Comparison of ENCODE assay signal across 27 cellular contexts in genomic region chr6:142195862-142196536, GRCh38. TPM values are rescaled to one million over a fixed set of nuclear protein-coding genes. Genes with fewer than 3 reads are reported as not detected.
DNase-seq lines count a peak whose midpoint lies in the region; ATAC-seq, FAIRE-seq and TF ChIP-seq lines count a peak whose summit lies in the region.
"Had no signal": no experiment of that assay in that cellular context is flagged by ENCODE, and none has a peak within 500 bp of the region (broad histone marks: within the 10 kb centered on the region; RNA-seq: fewer than 3 reads in every experiment).

No MANE protein-coding gene starts in this region.

- TF ChIP-seq CTCF in CD4-positive, alpha-beta T cell (IDR thresholded peaks at IDR 0.05), result no peak
- TF ChIP-seq CTCF in brain microvascular endothelial cell (IDR thresholded peaks at IDR 0.05; ENCODE audit: low read depth, low read length, missing control alignments), result no peak

- peaks cover 43% of the 10 kb centered on the region for H3K36me3 Mint-ChIP-seq in CD4-positive, alpha-beta T cell (ENCODE audit: low read depth)

- no peak overlapping the region for H3K4me3 ChIP-seq in GM23248
- no peak overlapping the region for H3K4me3 ChIP-seq in brain microvascular endothelial cell (ENCODE audit: low read depth, low read length)
- H3K4me3 ChIP-seq: prostate gland, testis had no signal

- in situ Hi-C loops in GM23248 (cut with MboI), result no loop called here
- in situ Hi-C loops in brain microvascular endothelial cell (cut with HindIII; ENCODE audit: low pct_ligation_motif_present, low sequenced_read_pairs), result no loop called here

- H2AFZ ChIP-seq in GM23248, result no peak overlapping the region

- WGBS in GM23248 (ENCODE audit: low coverage in 1 of 2, low lambda C conversion rate in 2 of 2, missing lambda C conversion rate in 2 of 2), 2 experiments, result 93 to 97% methylated on average over 4 of the region's 4 CpGs

- no peak for ATAC-seq in CD4-positive, alpha-beta T cell (ENCODE audit: poor library complexity)
- ATAC-seq: activated T-cell treated with anti-CD3 and anti-CD28 coated beads, Interleukin-2, amount 50 U/mL, for 72 hours; left lobe of liver; natural killer cell treated with Interleukin-12 subunit alpha and Interleukin-12 subunit beta and Interleukin-15 and Interleukin-18, amount 100 ng/mL, for 72 hours had no signal

- intact Hi-C loops in CD4-positive, alpha-beta T cell (cut with DNase I, micrococcal nuclease), result no loop called here

- peaks cover 71% of the 10 kb centered on the region for H3K79me2 ChIP-seq in GM23248 (ENCODE audit: insufficient read depth)

- no peaks in the 10 kb centered on the region for H3K9me2 ChIP-seq in GM23248 (ENCODE audit: insufficient read depth)

- no peaks in the 10 kb centered on the region for H3K9me3 Mint-ChIP-seq in CD4-positive, alpha-beta T cell
- H3K9me3 Mint-ChIP-seq: activated T-cell treated with anti-CD3 and anti-CD28 coated beads, Interleukin-2, amount 50 U/mL, for 72 hours; natural killer cell treated with Interleukin-12 subunit alpha and Interleukin-12 subunit beta and Interleukin-15 and Interleukin-18, amount 100 ng/mL, for 72 hours had no signal

- H3K27me3 ChIP-seq in CD4-positive, alpha-beta T cell (ENCODE audit: control insufficient read depth, insufficient read depth, low read length), result no peaks in the 10 kb centered on the region
- H3K27me3 ChIP-seq in GM23248 (replicated peaks; ENCODE audit: insufficient read depth) (no peaks in the 10 kb centered on the region), brain microvascular endothelial cell (replicated peaks) (no peaks in the 10 kb centered on the region)
- H3K27me3 ChIP-seq: testis had no signal

- no peaks in the 10 kb centered on the region for H3K27me3 Mint-ChIP-seq in CD4-positive, alpha-beta T cell
- H3K27me3 Mint-ChIP-seq: natural killer cell treated with Interleukin-12 subunit alpha and Interleukin-12 subunit beta and Interleukin-15 and Interleukin-18, amount 100 ng/mL, for 72 hours had no signal

- H3K27ac ChIP-seq in CD4-positive, alpha-beta T cell (ENCODE audit: low read depth, low read length), result no peak overlapping the region
- no peak overlapping the region for H3K27ac ChIP-seq in GM23248
- H3K27ac ChIP-seq in brain microvascular endothelial cell, result peak overlapping the region; percentile 44
- no peak overlapping the region for H3K27ac ChIP-seq in substantia nigra (ENCODE audit: low read depth, low read length, poor library complexity, severe bottlenecking)
- H3K27ac ChIP-seq: HL-60, prostate gland, testis had no signal

- peaks cover 62% of the 10 kb centered on the region for H3K4me1 Mint-ChIP-seq in CD4-positive, alpha-beta T cell (ENCODE audit: low read depth)

- peak overlapping the region; percentile 8 for H3K4me2 ChIP-seq in GM23248 (ENCODE audit: unreplicated experiment)

- H3K9me3 ChIP-seq in CD4-positive, alpha-beta T cell (ENCODE audit: control insufficient read depth, low read length), result no peaks in the 10 kb centered on the region
- H3K9me3 ChIP-seq in GM23248 (ENCODE audit: low read depth), result no peaks in the 10 kb centered on the region
- H3K9me3 ChIP-seq: prostate gland, testis had no signal

- no peak for FAIRE-seq in GM19239 (lab: Jason Lieb, UNC)

- H3K27ac Mint-ChIP-seq in CD4-positive, alpha-beta T cell, result peak overlapping the region; percentile 52
- H3K27ac Mint-ChIP-seq: natural killer cell treated with Interleukin-12 subunit alpha and Interleukin-12 subunit beta and Interleukin-15 and Interleukin-18, amount 100 ng/mL, for 72 hours had no signal

- H3K36me3 ChIP-seq in GM23248 (ENCODE audit: low read depth), result peaks cover 25% of the 10 kb centered on the region
- peaks cover 4% of the 10 kb centered on the region for H3K36me3 ChIP-seq in brain microvascular endothelial cell (replicated peaks)
- H3K36me3 ChIP-seq: prostate gland had no signal

- H3F3A ChIP-seq in GM23248 (ENCODE audit: insufficient read depth), result no peaks in the 10 kb centered on the region

- no peak overlapping the region for H3K9ac ChIP-seq in GM23248

- DNase-seq in CD4-positive, alpha-beta T cell, result no peak
- peak; percentile 25 for DNase-seq in GM23248
- no peak for DNase-seq in brain microvascular endothelial cell
- peak; percentile 47 for DNase-seq in iris pigment epithelial cell (ENCODE audit: low read depth)
- no peak for DNase-seq in middle frontal gyrus (ENCODE audit: extremely low spot score, low spot score)
- DNase-seq in substantia nigra (lab: John Stamatoyannopoulos, UW), result no peak
- DNase-seq in GM19239 (ENCODE audit: insufficient read length, low spot score), result no peak
- DNase-seq in activated gamma-delta T cell (lab: John Stamatoyannopoulos, UW), result no peak
- DNase-seq: activated naive CD4-positive, alpha-beta T cell treated with anti-CD3 and anti-CD28 coated beads, Interleukin-2, amount 50 U/mL, for 16 hours; activated T-cell treated with anti-CD3 and anti-CD28 coated beads, Interleukin-2, amount 50 U/mL, for 72 hours; C1 segment of cervical spinal cord; effector memory CD4-positive, alpha-beta T cell; glutamatergic neuron; NCI-H1105 treated with DMSO at 0.1 percent for 48 hours; NCI-H2081 treated with DMSO at 0.1 percent for 48 hours; NCI-H446 treated with DMSO at 0.1 percent for 48 hours; SIG-M5; stimulated activated CD4-positive, alpha-beta T cell treated with anti-CD3 and anti-CD28 coated beads, Interleukin-1b, Interleukin-23, amount 100 ng/mL, for 48 hours; T-helper 1 cell; testis had no signal

- no peaks in the 10 kb centered on the region; the same call in 1 of the 2 replicates for H4K20me1 ChIP-seq in GM23248 (ENCODE audit: insufficient read depth)

- H3K4me3 Mint-ChIP-seq in CD4-positive, alpha-beta T cell, result no peak overlapping the region
- H3K4me3 Mint-ChIP-seq: activated T-cell treated with anti-CD3 and anti-CD28 coated beads, Interleukin-2, amount 50 U/mL, for 72 hours; natural killer cell treated with Interleukin-12 subunit alpha and Interleukin-12 subunit beta and Interleukin-15 and Interleukin-18, amount 100 ng/mL, for 72 hours had no signal

- CTCF ChIA-PET in CD4-positive, alpha-beta T cell (lab: Charles Lee), result interaction anchor here (1.3 kb wide), 2 partner anchors 10 to 12 kb away, joined by 4 read pairs; no protein-coding TSS in a partner anchor

- POLR2A ChIA-PET in CD4-positive, alpha-beta T cell (lab: Charles Lee), result interaction anchor here (0.6 kb wide), 1 partner anchor 935 kb away, joined by 3 read pairs; no protein-coding TSS in a partner anchor

- H3K4me1 ChIP-seq in GM23248 (ENCODE audit: insufficient read depth), result peaks cover 10% of the 10 kb centered on the region
- H3K4me1 ChIP-seq: prostate gland, testis had no signal

RNA-seq across cellular contexts. Expression of gene VTA1, which starts 48.9 kb away (rescaled TPM):
- total RNA-seq in CD4-positive, alpha-beta T cell, result 10 to 100 TPM; 13.5 to 18.0 TPM
- 93.8 and 108 TPM in 2 replicates for total RNA-seq in GM23248 (2014; rRNA removed; shearing (Covaris generic))
- polyA plus RNA-seq in GM23248 (2016; fragmentation: Nextera tagmentation; extraction: Ambion mirVana), result 121 and 130 TPM in 2 replicates

RNA-seq across cellular contexts. Expression of gene NMBR, which starts 49.1 kb away (rescaled TPM):
- not detected for total RNA-seq in CD4-positive, alpha-beta T cell
- not detected in 2 replicates for total RNA-seq in GM23248 (2014; rRNA removed; shearing (Covaris generic))
- polyA plus RNA-seq in GM23248 (2016; fragmentation: Nextera tagmentation; extraction: Ambion mirVana), result not detected in 2 replicates
- total RNA-seq: activated CD8-positive, alpha-beta memory T cell treated with anti-CD3 and anti-CD28 coated beads for 36 hours; activated T-cell treated with anti-CD3 and anti-CD28 coated beads, Interleukin-2, amount 50 U/mL, for 72 hours; chondrocyte; left lobe of liver; natural killer cell treated with Interleukin-12 subunit alpha and Interleukin-12 subunit beta and Interleukin-15 and Interleukin-18, amount 100 ng/mL, for 72 hours; prostate gland; skeletal muscle tissue had no signal

Comparison
In these comparisons a context has a peak if more than half of its experiments do, and no peak if none do; other contexts are left out.
1. DNase-seq: peak in GM23248 (single experiment) and iris pigment epithelial cell (single experiment); none in CD4-positive, alpha-beta T cell (0 of 10), brain microvascular endothelial cell (single experiment), middle frontal gyrus (single experiment), substantia nigra (0 of 49), GM19239 (single experiment) and activated gamma-delta T cell (single experiment).